ENCODE assay signal across 10 cellular contexts in the genomic region with DNA sequence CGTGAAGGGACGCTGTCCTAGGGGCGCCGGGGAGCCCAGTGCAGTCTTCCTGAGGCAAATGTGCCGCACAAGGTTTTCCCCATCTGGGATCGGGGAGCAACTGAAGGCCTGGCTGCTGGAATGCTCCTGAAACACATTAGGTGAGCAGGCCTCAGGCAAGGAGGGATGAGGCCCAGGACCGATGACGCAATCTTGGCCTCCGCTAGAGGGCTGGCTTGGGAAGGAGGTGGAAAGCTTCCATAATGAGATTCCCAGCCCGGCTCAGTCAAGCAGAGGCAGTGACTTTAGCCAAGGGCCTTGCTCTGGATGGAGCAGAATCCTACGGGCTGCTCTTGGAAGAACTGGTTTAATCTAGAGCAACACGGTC. TPM values are rescaled to one million over a fixed set of nuclear protein-coding genes. Genes with fewer than 3 reads are reported as not detected.
DNase-seq lines count a peak whose midpoint lies in the region; ATAC-seq, FAIRE-seq and TF ChIP-seq lines count a peak whose summit lies in the region.
"Had no signal": no experiment of that assay in that cellular context is flagged by ENCODE, and none has a peak within 500 bp of the region (broad histone marks: within the 10 kb centered on the region; RNA-seq: fewer than 3 reads in every experiment).

No MANE protein-coding gene starts in this region.

- H3K14ac ChIP-seq in H9 (ENCODE audit: insufficient read depth, low read length): no peak overlapping the region

- POLR2A ChIA-PET in K562 (lab: Yijun Ruan, JAX): no interaction called here

- no peak overlapping the region for H3T11ph ChIP-seq in H9 (ENCODE audit: low read length)

- CTCF ChIA-PET in K562 (lab: Yijun Ruan, JAX; ENCODE audit: low intra/inter-chr PET ratio): no interaction called here

- no peak overlapping the region for H2BK120ac ChIP-seq in H9 (ENCODE audit: low read depth, low read length, poor library complexity, severe bottlenecking)

- in situ Hi-C loops in K562 (cut with MboI): loop anchor here (25.0 kb wide), 1 partner anchor 1488 kb away; no protein-coding TSS in a partner anchor

- no peak overlapping the region for H3K56ac ChIP-seq in H9 (ENCODE audit: insufficient read length, low read depth, low read length)

- H3K4me1 ChIP-seq in H9 (ENCODE audit: insufficient read depth, low read length) (0 out of 2 replicates have a peak, but pooled peaks cover 2% of the 10 kb centered on the region), K562 (replicated peaks in 1 of 2; ENCODE audit: control insufficient read depth in 2 of 2, insufficient read depth in 2 of 2, low read length in 2 of 2) (peaks cover 0 to 3% of the 10 kb centered on the region in 2 experiments; a peak in 1 of 5 replicates), skeletal muscle tissue (ENCODE audit: control insufficient read depth in 3 of 3, insufficient read depth in 3 of 3, low read length in 3 of 3) (peaks cover 4 to 10% (median 10%) of the 10 kb centered on the region in 3 donors)

- no peak overlapping the region for H4K8ac ChIP-seq in H9 (replicated peaks; ENCODE audit: insufficient read length, low read depth, low read length)

- H2BK5ac ChIP-seq in H9 (ENCODE audit: insufficient read length, low read length): no peak overlapping the region

- intact Hi-C loops in K562 (cut with micrococcal nuclease): no loop called here

- BruUV-seq in K562 (replicated peaks; lab: Mats Ljungman, UMichigan): no TSS peak

- H3K9me1 ChIP-seq in K562 (ENCODE audit: control insufficient read depth, insufficient read depth, low read length): no peaks in the 10 kb centered on the region

- H3K79me2 ChIP-seq in H9 (ENCODE audit: insufficient read depth, low read length) (no peaks in the 10 kb centered on the region), K562 (ENCODE audit: control insufficient read depth, insufficient read depth, low read length) (no peaks in the 10 kb centered on the region)

- H3K4me2 ChIP-seq in H9 (ENCODE audit: insufficient read depth, insufficient read length, low read length) (no peak overlapping the region), K562 (ENCODE audit: insufficient read depth, low read length) (no peak overlapping the region)

- H3K36me3 ChIP-seq in K562 (ENCODE audit: control insufficient read depth, insufficient read depth, low read length) (no peaks in the 10 kb centered on the region), skeletal muscle tissue (ENCODE audit: control insufficient read depth in 3 of 3, insufficient read depth in 3 of 3, low read length in 3 of 3) (no peaks in the 10 kb centered on the region)

- no peak for ATAC-seq in K562

- no peaks in the 10 kb centered on the region for H3K9me3 Mint-ChIP-seq in H9

- H3K23ac ChIP-seq in H9 (ENCODE audit: insufficient read length, low read depth, low read length): no peak overlapping the region

- no peak overlapping the region for H3K27ac ChIP-seq in H9 (ENCODE audit: insufficient read length, low read depth, low read length)
- H3K27ac ChIP-seq in K562 (ENCODE audit: extremely low read depth, low read depth, low read length): no peak overlapping the region
- H3K27ac ChIP-seq in skeletal muscle tissue (ENCODE audit: low read depth, low read length): no peak overlapping the region

- no peak overlapping the region for H2AK5ac ChIP-seq in H9 (ENCODE audit: insufficient read length, low read length)

- no peak for TF ChIP-seq RAD21 in K562 (CRISPR knock-in tag; conservative IDR thresholded peaks at IDR 0.05 in 1 of 2, IDR thresholded peaks at IDR 0.05 in 1 of 2)

- no peak overlapping the region for H2BK20ac ChIP-seq in H9 (ENCODE audit: low read depth, low read length, poor library complexity, severe bottlenecking)

- WGBS in H9 (ENCODE audit: extremely low coverage, insufficient read length, low lambda C conversion rate): no CpG with 5 or more reads among the region's 12 CpGs
- 74% methylated on average over 12 of the region's 12 CpGs for WGBS in K562 (ENCODE audit: insufficient coverage, low coverage, missing lambda C conversion rate)

- no peak overlapping the region for H3K4me3 ChIP-seq in K562
- H3K4me3 ChIP-seq in skeletal muscle tissue (ENCODE audit: low read length in 3 of 3): no peak overlapping the region

- no peak overlapping the region for H3K4me3 Mint-ChIP-seq in H9
- H3K4me3 Mint-ChIP-seq: naive thymus-derived CD8-positive, alpha-beta T cell had no signal

- no peak overlapping the region for H3K9ac ChIP-seq in H9 (ENCODE audit: extremely low read depth, insufficient read length, low read length)
- H3K9ac ChIP-seq in K562 (ENCODE audit: insufficient read depth in 1 of 2, low read depth in 2 of 2, low read length in 2 of 2): no peak overlapping the region
- peak overlapping the region; percentile 28 to 45 (median 34) for H3K9ac ChIP-seq in skeletal muscle tissue (ENCODE audit: low read depth in 1 of 3, low read length in 3 of 3)

- H3K27me3 ChIP-seq in H9 (ENCODE audit: insufficient read depth, low read length): no peaks in the 10 kb centered on the region
- no peaks in the 10 kb centered on the region; a peak in 1 of 5 replicates for H3K27me3 ChIP-seq in K562 (ENCODE audit: control insufficient read depth in 2 of 2, insufficient read depth in 2 of 2, low read length in 2 of 2)
- peaks cover 0 to 5% (median 0%) of the 10 kb centered on the region in 3 donors for H3K27me3 ChIP-seq in skeletal muscle tissue (ENCODE audit: control insufficient read depth in 3 of 3, insufficient read depth in 3 of 3, low read length in 3 of 3)

- no peak overlapping the region for H2BK12ac ChIP-seq in H9 (ENCODE audit: insufficient read length, low read depth, low read length)

- TF ChIP-seq POLR2A in K562 (conservative IDR thresholded peaks at IDR 0.05): no peak

- no peaks in the 10 kb centered on the region for H3K79me1 ChIP-seq in H9 (ENCODE audit: insufficient read depth, low read depth, low read length, poor library complexity, severe bottlenecking)

- H3K4me1 Mint-ChIP-seq in H9: peaks cover 29 to 39% of the 10 kb centered on the region in 2 experiments

- peak overlapping the region in 2 of 3 experiments; percentile 24 to 82; a peak in 2 of 7 replicates for H3K27ac Mint-ChIP-seq in H9

- H3K36me3 Mint-ChIP-seq in H9 (ENCODE audit: insufficient read depth in 1 of 3, low read depth in 3 of 3): peaks cover 0 to under 1% (median 0%) of the 10 kb centered on the region in 3 experiments; a peak in 1 of 7 replicates

- no peak overlapping the region for H3K4ac ChIP-seq in H9 (ENCODE audit: low read depth, low read length)

- TF ChIP-seq EP300 in K562 (IDR thresholded peaks at IDR 0.05; ENCODE audit: low read length): no peak

- H4K5ac ChIP-seq in H9 (ENCODE audit: insufficient read length, low read depth, low read length): no peak overlapping the region

- peak; percentile 91 for DNase-seq in H9
- no peak for DNase-seq in K562 (ENCODE audit: extremely low read depth in 1 of 4, low spot score in 3 of 4)
- peak; percentile 73 for DNase-seq in iPS-NIHi7 (ENCODE audit: extremely low spot score)
- DNase-seq in activated gamma-delta T cell treated with Interleukin-2 at 50 U/mL for 16 hours: no peak
- no peak for DNase-seq in GDM1 (lab: John Stamatoyannopoulos, UW)
- DNase-seq in kidney glomerular epithelial cell (lab: John Stamatoyannopoulos, UW): no peak
- no peak for DNase-seq in NCI-H748 (lab: John Stamatoyannopoulos, UW; ENCODE audit: unreplicated experiment)

- no peak overlapping the region for H2BK15ac ChIP-seq in H9 (ENCODE audit: low read depth, low read length)

- H2AFZ ChIP-seq in H9 (ENCODE audit: low read length): no peak overlapping the region
- H2AFZ ChIP-seq in K562 (ENCODE audit: low read depth, low read length): no peak overlapping the region

- no peaks in the 10 kb centered on the region for H4K20me1 ChIP-seq in H9 (ENCODE audit: control insufficient read depth, insufficient read depth, insufficient read length)
- H4K20me1 ChIP-seq in K562 (replicated peaks; ENCODE audit: control insufficient read depth, insufficient read depth, low read length): no peaks in the 10 kb centered on the region

- no peak overlapping the region for H4K91ac ChIP-seq in H9 (ENCODE audit: insufficient read length, low read depth, low read length)

- peaks cover 8% of the 10 kb centered on the region for H3K23me2 ChIP-seq in H9 (ENCODE audit: insufficient read length, low read depth, low read length, poor library complexity, severe bottlenecking)

- no peak for FAIRE-seq in K562 (lab: Jason Lieb, UNC)

- peaks cover 7% of the 10 kb centered on the region for H3K27me3 Mint-ChIP-seq in H9 (ENCODE audit: low read depth)

- TF ChIP-seq CTCF in H9 (conservative IDR thresholded peaks at IDR 0.05) (peak; percentile 48), K562 (IDR thresholded peaks at IDR 0.05 in 2 of 3, conservative IDR thresholded peaks at IDR 0.05 in 1 of 3; ENCODE audit: insufficient read depth in 2 of 3, low read depth in 1 of 3, low read length in 3 of 3) (no peak)

- H3K18ac ChIP-seq in H9 (ENCODE audit: insufficient read length, low read depth, low read length): peak overlapping the region; percentile 18

- no peaks in the 10 kb centered on the region for H3K9me3 ChIP-seq in H9 (ENCODE audit: control insufficient read depth, low read depth, low read length)
- no peaks in the 10 kb centered on the region; the same call in 1 of the 2 replicates for H3K9me3 ChIP-seq in K562 (replicated peaks; ENCODE audit: control insufficient read depth, insufficient read depth, low read depth, low read length)
- H3K9me3 ChIP-seq in skeletal muscle tissue (ENCODE audit: control insufficient read depth in 3 of 3, low read length in 3 of 3): no peaks in the 10 kb centered on the region

RNA-seq across cellular contexts. Expression of a gene that starts 50.8 kb away (rescaled TPM):
- not detected in 2 replicates for total RNA-seq in H9 (2021)
- total RNA-seq in K562 (2011; cell fraction: chromatin; rRNA removed; ENCODE audit: low replicate concordance): not detected in 2 replicates
- not detected in 2 replicates for total RNA-seq in K562 (2011; cell fraction: nucleolus; rRNA removed)
- total RNA-seq in K562 (2011; cell fraction: nucleoplasm; rRNA removed): not detected in 2 replicates
- total RNA-seq in K562 (2014; rRNA removed): not detected in 2 replicates
- not detected in 2 replicates for total RNA-seq in K562 (2014; rRNA removed; fragmentation: Illumina TruSeq; extraction: Trizol)
- total RNA-seq in K562 (2015; rRNA removed; fragmentation: Illumina TruSeq; extraction: Trizol): not detected in 2 replicates
- not detected in 2 replicates for total RNA-seq in K562 (2021)
- not detected in 2 replicates for polyA plus RNA-seq in K562 (2011; rRNA removed)
- 0.04 TPM in 1 of 2 replicates, not detected in the other for polyA plus RNA-seq in K562 (2011; cell fraction: cytosol; rRNA removed)
- polyA plus RNA-seq in K562 (2011; cell fraction: nucleus; rRNA removed): not detected in 2 replicates
- 0.06 TPM in 1 of 2 replicates, not detected in the other for polyA plus RNA-seq in K562 (2012)
- not detected in 2 replicates for polyA plus RNA-seq in K562 (2014; fragmentation: Illumina TruSeq; extraction: Trizol)
- polyA plus RNA-seq in K562 (2014; fragmentation: Nextera tagmentation; extraction: Ambion mirVana): not detected
- not detected in 2 replicates for polyA plus RNA-seq in K562 (2014; rRNA removed)
- polyA minus RNA-seq in K562 (2011; rRNA and poly(A)+ RNA removed): not detected in 2 replicates
- not detected in 2 replicates for polyA minus RNA-seq in K562 (2011; cell fraction: cytosol; rRNA and poly(A)+ RNA removed)
- polyA minus RNA-seq in K562 (2011; cell fraction: nucleus; rRNA and poly(A)+ RNA removed): not detected in 2 replicates
- total RNA-seq in skeletal muscle tissue: not detected
- total RNA-seq: naive thymus-derived CD8-positive, alpha-beta T cell; temporal lobe had no signal
- polyA plus RNA-seq: naive thymus-derived CD8-positive, alpha-beta T cell had no signal

Comparison
In these comparisons a context has a peak if more than half of its experiments do, and no peak if none do; other contexts are left out.
1. DNase-seq: peak in H9 (single experiment) and iPS-NIHi7 (single experiment); none in K562 (0 of 4), activated gamma-delta T cell treated with Interleukin-2 at 50 U/mL for 16 hours (single experiment), GDM1 (single experiment), kidney glomerular epithelial cell (single experiment) and NCI-H748 (single experiment).
2. H3K9ac ChIP-seq: peak in skeletal muscle tissue (3 of 3); none in H9 (single experiment) and K562 (0 of 2).